Comparison of ENCODE assay signal across 23 cellular contexts in genomic region chr13:83220241-83220640, GRCh38.
"Had no signal": no experiment of that assay in that cellular context is flagged by ENCODE, and none has a peak within 500 bp of the region (broad histone marks: within the 10 kb centered on the region; RNA-seq: fewer than 3 reads in every experiment).

No MANE protein-coding gene starts in this region.

- H3K27me3 ChIP-seq: cardiac muscle cell, hepatocyte, sigmoid colon, testis, vagina had no signal

- H3K4me1 ChIP-seq: testis, vagina had no signal

- H3K27ac ChIP-seq: cardiac muscle cell, hepatocyte, sigmoid colon, testis, vagina had no signal

- H3K4me3 ChIP-seq: cardiac muscle cell, hepatocyte, sigmoid colon, testis, vagina had no signal

- ATAC-seq: activated T-cell treated with anti-CD3 and anti-CD28 coated beads, Interleukin-2, amount 50 U/mL, for 4 hours; left ventricle myocardium superior; natural killer cell; WTC11 had no signal

- H3K4me2 ChIP-seq: hepatocyte had no signal

- DNase-seq: activated CD4-positive, alpha-beta T cell treated with anti-CD3 and anti-CD28 coated beads for 4 hours; activated CD4-positive, alpha-beta T cell treated with anti-CD3 and anti-CD28 coated beads, Interleukin-2, amount 50 U/mL, for 48 hours; activated CD8-positive, alpha-beta memory T cell treated with anti-CD3 and anti-CD28 coated beads, Interleukin-2, amount 50 U/mL, for 48 hours; activated naive CD4-positive, alpha-beta T cell treated with Interleukin-2 at 50 U/mL for 16 hours; activated naive CD8-positive, alpha-beta T cell treated with anti-CD3 and anti-CD28 coated beads for 36 hours; activated T-cell treated with anti-CD3 and anti-CD28 coated beads, Interleukin-2, amount 50 U/mL, for 4 hours; amygdala; erythroblast; glutamatergic neuron; left ventricle myocardium superior; midbrain; natural killer cell; retina; sigmoid colon; stimulated activated CD4-positive, alpha-beta T cell treated with anti-CD3 and anti-CD28 coated beads, Interleukin-2, amount 100 ng/mL, for 48 hours; stimulated activated naive CD4-positive, alpha-beta T cell; T-helper 9 cell; testis; trophoblast cell had no signal

- H2AFZ ChIP-seq: hepatocyte had no signal

- H3K9me3 ChIP-seq: testis, vagina had no signal

- H3K79me2 ChIP-seq: hepatocyte had no signal

- H3K36me3 ChIP-seq: cardiac muscle cell, sigmoid colon, vagina had no signal
